In genomic region chr16:68469728-68470460, GRCh38 we compare ENCODE assay signal across 10 cellular contexts. TPM values are rescaled to one million over a fixed set of nuclear protein-coding genes. Genes with fewer than 3 reads are reported as not detected.
DNase-seq lines count a peak whose midpoint lies in the region; ATAC-seq and TF ChIP-seq lines count a peak whose summit lies in the region.
"Had no signal": no experiment of that assay in that cellular context is flagged by ENCODE, and none has a peak within 500 bp of the region (broad histone marks: within the 10 kb centered on the region; RNA-seq: fewer than 3 reads in every experiment).

No MANE protein-coding gene starts in this region.

- H3K4me3 Mint-ChIP-seq in CD4-positive, CD25-positive, alpha-beta regulatory T cell = peak overlapping the region; percentile 60 to 96 (median 88)

- H3K27me3 ChIP-seq in CD4-positive, CD25-positive, alpha-beta regulatory T cell (ENCODE audit: control insufficient read depth, insufficient read depth, low read length) = no peaks in the 10 kb centered on the region
- no peaks in the 10 kb centered on the region for H3K27me3 ChIP-seq in MG63
- H3K27me3 ChIP-seq in duodenal mucosa (ENCODE audit: control insufficient read depth in 1 of 2, insufficient read depth in 2 of 2, low read length in 2 of 2) = no peaks in the 10 kb centered on the region
- peaks cover 15% of the 10 kb centered on the region for H3K27me3 ChIP-seq in HAP-1 (ENCODE audit: low read depth)
- no peaks in the 10 kb centered on the region for H3K27me3 ChIP-seq in WERI-Rb-1 (ENCODE audit: insufficient read depth, low read depth, severe bottlenecking)

- H3K4me1 ChIP-seq in CD4-positive, CD25-positive, alpha-beta regulatory T cell (ENCODE audit: control insufficient read depth, insufficient read depth, low read length, poor library complexity, severe bottlenecking) = peaks cover 24% of the 10 kb centered on the region
- H3K4me1 ChIP-seq in duodenal mucosa (ENCODE audit: control insufficient read depth in 1 of 2, insufficient read depth in 2 of 2, low read length in 2 of 2) (peaks cover 51 to 56% of the 10 kb centered on the region in 2 donors), HAP-1 (no peaks in the 10 kb centered on the region)

- TF ChIP-seq CTCF in WERI-Rb-1 (IDR thresholded peaks at IDR 0.05; ENCODE audit: low read depth, low read length) = no peak

- no peaks in the 10 kb centered on the region for H3K36me3 Mint-ChIP-seq in CD4-positive, CD25-positive, alpha-beta regulatory T cell

- H3K9me3 Mint-ChIP-seq in CD4-positive, CD25-positive, alpha-beta regulatory T cell = no peaks in the 10 kb centered on the region

- H3K9me3 ChIP-seq in CD4-positive, CD25-positive, alpha-beta regulatory T cell (ENCODE audit: control insufficient read depth in 2 of 2, low read length in 2 of 2) = no peaks in the 10 kb centered on the region
- H3K9me3 ChIP-seq in MG63 (no peaks in the 10 kb centered on the region), duodenal mucosa (ENCODE audit: control insufficient read depth in 1 of 2, low read length in 2 of 2) (no peaks in the 10 kb centered on the region), HAP-1 (no peaks in the 10 kb centered on the region), WERI-Rb-1 (ENCODE audit: severe bottlenecking) (no peaks in the 10 kb centered on the region)

- H3K27me3 Mint-ChIP-seq in CD4-positive, CD25-positive, alpha-beta regulatory T cell = peaks cover 5% of the 10 kb centered on the region

- peak overlapping the region; percentile 87 for H3K4me3 ChIP-seq in CD4-positive, CD25-positive, alpha-beta regulatory T cell (ENCODE audit: low read depth, low read length)
- 0 out of 2 replicates have a peak overlapping the region, but pooled peaks have one; percentile 9 for H3K4me3 ChIP-seq in MG63
- H3K4me3 ChIP-seq in duodenal mucosa (ENCODE audit: low read depth in 1 of 2, low read length in 2 of 2) = peak overlapping the region; percentile 48 to 62
- peak overlapping the region in 2 of 7 experiments; percentile 4 to 9 for H3K4me3 ChIP-seq in skin epidermis
- no peak overlapping the region for H3K4me3 ChIP-seq in HAP-1
- no peak overlapping the region for H3K4me3 ChIP-seq in WERI-Rb-1 (ENCODE audit: low read depth, low read length)

- no peaks in the 10 kb centered on the region for H3K36me3 ChIP-seq in CD4-positive, CD25-positive, alpha-beta regulatory T cell (ENCODE audit: control insufficient read depth, insufficient read depth, low read length)
- H3K36me3 ChIP-seq in MG63 (no peaks in the 10 kb centered on the region), duodenal mucosa (ENCODE audit: control insufficient read depth in 1 of 2, insufficient read depth in 2 of 2, low read length in 2 of 2) (no peaks in the 10 kb centered on the region), HAP-1 (replicated peaks) (no peaks in the 10 kb centered on the region), WERI-Rb-1 (no peaks in the 10 kb centered on the region)

- peak overlapping the region; percentile 18 to 58 for H3K9ac ChIP-seq in duodenal mucosa (ENCODE audit: low read depth in 1 of 2, low read length in 2 of 2)

- peak overlapping the region; percentile 86 to 97 (median 87) for H3K27ac Mint-ChIP-seq in CD4-positive, CD25-positive, alpha-beta regulatory T cell

- ATAC-seq in CD4-positive, CD25-positive, alpha-beta regulatory T cell (ENCODE audit: low read depth in 2 of 2) = peak; percentile 37 to 42
- ATAC-seq in GM21447 (IDR thresholded peaks at IDR 0.05; ENCODE audit: unreplicated experiment) = peak; percentile 10
- ATAC-seq: HCT116 had no signal

- peaks cover 0 to 55% (median 33%) of the 10 kb centered on the region in 4 donors for H3K4me1 Mint-ChIP-seq in CD4-positive, CD25-positive, alpha-beta regulatory T cell

- peak in 2 of 3 donors; percentile 10 to 47 for DNase-seq in CD4-positive, CD25-positive, alpha-beta regulatory T cell
- DNase-seq in MG63 = no peak
- DNase-seq in HAP-1 (ENCODE audit: low spot score in 2 of 2) = no peak
- DNase-seq in WERI-Rb-1 = no peak
- DNase-seq in UCSD-AML1 (lab: John Stamatoyannopoulos, UW; ENCODE audit: unreplicated experiment) = no peak

- in situ Hi-C loops in HAP-1 (cut with MboI; ENCODE audit: low sequenced_read_pairs) = no loop called here

- H3K27ac ChIP-seq in CD4-positive, CD25-positive, alpha-beta regulatory T cell (ENCODE audit: insufficient read depth, low read length, poor library complexity, severe bottlenecking) = peak overlapping the region; percentile 64
- H3K27ac ChIP-seq in duodenal mucosa (ENCODE audit: low read depth, low read length) (peak overlapping the region; percentile 34), skin epidermis (peak overlapping the region in 17 of 21 experiments; percentile 6 to 82 (median 60)), WERI-Rb-1 (no peak overlapping the region)

RNA-seq across cellular contexts. Expression of gene SMPD3, which starts 21.6 kb away (rescaled TPM):
- total RNA-seq in CD4-positive, CD25-positive, alpha-beta regulatory T cell = 16.1 TPM
- polyA plus RNA-seq in CD4-positive, CD25-positive, alpha-beta regulatory T cell = 10 to 100 TPM in 3 of 4 donors, 1 to 10 TPM in 1; 7.1 to 20.3 (median 18.6) TPM
- not detected in 2 replicates for total RNA-seq in MG63 (2014; rRNA removed; shearing (Covaris generic); ENCODE audit: low replicate concordance)
- total RNA-seq: bronchial epithelial cell had no signal

Comparison
In these comparisons a context has a peak if more than half of its experiments do, and no peak if none do; other contexts are left out.
1. DNase-seq: peak in CD4-positive, CD25-positive, alpha-beta regulatory T cell (2 of 3); none in MG63 (single experiment), HAP-1 (0 of 2), WERI-Rb-1 (single experiment) and UCSD-AML1 (single experiment).
2. H3K4me3 ChIP-seq: peak in CD4-positive, CD25-positive, alpha-beta regulatory T cell (single experiment), MG63 (single experiment) and duodenal mucosa (2 of 2); none in HAP-1 (single experiment) and WERI-Rb-1 (single experiment).
3. RNA of gene SMPD3, which starts 21.6 kb away (total RNA-seq): 16.1 TPM in CD4-positive, CD25-positive, alpha-beta regulatory T cell (single experiment); not detected in MG63; every median in the first group is over 10 times any median in the second.